ENCODE assay signal across 1 cellular context in genomic region chr19:44643605-44644390, GRCh38.
TF ChIP-seq lines count a peak whose summit lies in the region.

Gene PVR, plus strand, starts transcription at chr19:44643910. Its CDS starts 187 bp downstream, at chr19:44644097.

TF ChIP-seq in HepG2, 621 proteins besides CTCF, POLR2A, EP300 and RAD21 (continued from another document and continues in another):
- TF ChIP-seq ZNF513 (CRISPR knock-in tag; conservative IDR thresholded peaks at IDR 0.05) (no peak), ZNF557 (CRISPR knock-in tag; IDR thresholded peaks at IDR 0.05) (no peak), SMC3 (IDR thresholded peaks at IDR 0.05; ENCODE audit: low read length) (no peak; the same call in 1 of the 2 replicates), ZNF761 (CRISPR knock-in tag; conservative IDR thresholded peaks at IDR 0.05) (peak; percentile 40; the same call in 1 of the 2 replicates), ZBTB14 (CRISPR knock-in tag; IDR thresholded peaks at IDR 0.05) (no peak), ZNF333 (CRISPR knock-in tag; IDR thresholded peaks at IDR 0.05; ENCODE audit: borderline replicate concordance) (no peak), ZSCAN5A (CRISPR knock-in tag; IDR thresholded peaks at IDR 0.05; ENCODE audit: borderline replicate concordance) (0 out of 2 replicates have a peak, but pooled peaks have one; percentile 52), RNF219 (CRISPR knock-in tag; IDR thresholded peaks at IDR 0.05) (no peak), MYNN (CRISPR knock-in tag; IDR thresholded peaks at IDR 0.05; ENCODE audit: low read depth) (no peak), ADNP (CRISPR knock-in tag; IDR thresholded peaks at IDR 0.05) (no peak), ZNF292 (CRISPR knock-in tag; IDR thresholded peaks at IDR 0.05; ENCODE audit: borderline replicate concordance, low read depth) (no peak; the same call in 1 of the 2 replicates), POGZ (CRISPR knock-in tag; IDR thresholded peaks at IDR 0.05) (0 out of 2 replicates have a peak, but pooled peaks have one; percentile 11), CENPBD1 (CRISPR knock-in tag; IDR thresholded peaks at IDR 0.05; ENCODE audit: borderline replicate concordance, low read depth) (no peak), ZNF670 (CRISPR knock-in tag; IDR thresholded peaks at IDR 0.05; ENCODE audit: borderline replicate concordance) (no peak), CREM (IDR thresholded peaks at IDR 0.05) (no peak), CREM (CRISPR knock-in tag; IDR thresholded peaks at IDR 0.05) (no peak), DDIT3 (CRISPR knock-in tag; IDR thresholded peaks at IDR 0.05) (no peak), BCL6 (CRISPR knock-in tag; IDR thresholded peaks at IDR 0.05) (no peak), FOXK2 (IDR thresholded peaks at IDR 0.05) (no peak), WIZ (CRISPR knock-in tag; IDR thresholded peaks at IDR 0.05) (no peak), ZNF326 (CRISPR knock-in tag; IDR thresholded peaks at IDR 0.05; ENCODE audit: borderline replicate concordance) (no peak), AFF4 (CRISPR knock-in tag; IDR thresholded peaks at IDR 0.05) (no peak), TEAD3 (CRISPR knock-in tag; optimal IDR thresholded peaks at IDR 0.05; ENCODE audit: borderline replicate concordance) (peak; percentile 84), RERE (CRISPR knock-in tag; IDR thresholded peaks at IDR 0.05; ENCODE audit: low read depth) (no peak), ZNF563 (CRISPR knock-in tag; IDR thresholded peaks at IDR 0.05) (no peak; the same call in 1 of the 2 replicates), NFKBIZ (CRISPR knock-in tag; IDR thresholded peaks at IDR 0.05) (peak; percentile 70; the same call in 1 of the 2 replicates), THAP9 (CRISPR knock-in tag; IDR thresholded peaks at IDR 0.05; ENCODE audit: borderline replicate concordance) (no peak; the same call in 1 of the 2 replicates), DNMT1 (CRISPR knock-in tag; IDR thresholded peaks at IDR 0.05) (no peak), TBP (CRISPR knock-in tag; IDR thresholded peaks at IDR 0.05) (no peak), MTERF4 (CRISPR knock-in tag; IDR thresholded peaks at IDR 0.05) (peak; percentile 85; the same call in 1 of the 2 replicates), NR1H2 (CRISPR knock-in tag; IDR thresholded peaks at IDR 0.05; ENCODE audit: borderline replicate concordance, low read depth) (no peak), ZNF501 (CRISPR knock-in tag; IDR thresholded peaks at IDR 0.05) (peak; percentile 62; the same call in 1 of the 2 replicates), ZNF720 (CRISPR knock-in tag; IDR thresholded peaks at IDR 0.05) (no peak), ZNF577 (CRISPR knock-in tag; IDR thresholded peaks at IDR 0.05; ENCODE audit: borderline replicate concordance, low read depth) (no peak), IRF1 (CRISPR knock-in tag; IDR thresholded peaks at IDR 0.05; ENCODE audit: low read depth) (no peak), ZBTB3 (CRISPR knock-in tag; IDR thresholded peaks at IDR 0.05; ENCODE audit: borderline replicate concordance, low read depth) (no peak)
